28 cellular contexts compared by ENCODE assay signal in the genomic region with DNA sequence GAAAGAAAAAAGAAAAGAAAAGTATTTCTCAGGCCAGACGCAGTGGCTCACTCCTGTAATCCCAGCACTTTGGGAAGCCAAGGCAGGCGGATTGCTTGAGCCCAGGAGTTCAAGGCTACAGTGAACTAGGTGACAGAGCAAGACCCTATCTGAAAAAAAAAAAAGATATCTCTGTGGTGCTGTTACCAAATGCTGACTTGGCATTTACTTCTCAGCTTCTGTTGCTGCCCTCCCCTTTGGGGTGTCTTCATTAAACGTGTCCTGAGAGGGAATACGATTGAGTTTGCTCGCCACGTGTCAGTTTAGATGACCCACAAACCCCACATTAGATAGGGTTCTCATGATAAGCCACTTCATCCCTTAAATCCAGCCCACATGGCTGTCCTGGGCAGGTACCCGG.
"Had no signal": no experiment of that assay in that cellular context is flagged by ENCODE, and none has a peak within 500 bp of the region (broad histone marks: within the 10 kb centered on the region; RNA-seq: fewer than 3 reads in every experiment).

No MANE protein-coding gene starts in this region.

- H3K36me3 ChIP-seq: brain microvascular endothelial cell had no signal

- FAIRE-seq: astrocyte, bronchial epithelial cell, frontal cortex had no signal

- H3K27me3 ChIP-seq: brain microvascular endothelial cell, dorsolateral prefrontal cortex had no signal

- ATAC-seq: activated CD4-positive, alpha-beta T cell treated with anti-CD3 and anti-CD28 coated beads for 36 hours; activated CD8-positive, alpha-beta memory T cell treated with anti-CD3 and anti-CD28 coated beads, Interleukin-2, amount 10 ng/mL, durations not matched to agents 7 days and 5 days; activated CD8-positive, alpha-beta T cell treated with anti-CD3 and anti-CD28 coated beads, Interleukin-2, amount 10 ng/mL, durations not matched to agents 7 days and 5 days; esophagus mucosa; T-helper 17 cell had no signal

- DNase-seq: activated CD4-positive, alpha-beta memory T cell treated with anti-CD3 and anti-CD28 coated beads for 36 hours; activated CD4-positive, alpha-beta T cell treated with anti-CD3 and anti-CD28 coated beads for 36 hours; activated CD4-positive, alpha-beta T cell treated with anti-CD3 and anti-CD28 coated beads, Interleukin-2, amount 10 ng/mL, durations not matched to agents 24 days and 14 days; activated CD4-positive, CD25-positive, alpha-beta regulatory T cell; activated CD4-positive, CD25-positive, alpha-beta regulatory T cell treated with anti-CD3 and anti-CD28 coated beads, Interleukin-2, amount 50 U/mL, for 72 hours; activated CD8-positive, alpha-beta memory T cell treated with anti-CD3 and anti-CD28 coated beads, Interleukin-2, amount 10 ng/mL, durations not matched to agents 7 days and 5 days; activated CD8-positive, alpha-beta memory T cell treated with anti-CD3 and anti-CD28 coated beads, Interleukin-2, amount 50 U/mL, for 4 hours; activated CD8-positive, alpha-beta T cell treated with anti-CD3 and anti-CD28 coated beads, Interleukin-2, amount 10 ng/mL, durations not matched to agents 7 days and 5 days; activated effector memory CD4-positive, alpha-beta T cell treated with anti-CD3 and anti-CD28 coated beads, Interleukin-2, amount 50 U/mL, for 16 hours; activated naive CD4-positive, alpha-beta T cell treated with anti-CD3 and anti-CD28 coated beads for 36 hours; activated T-cell treated with anti-CD3 and anti-CD28 coated beads, Interleukin-2, amount 50 U/mL, for 1 hour; activated T-cell treated with anti-CD3 and anti-CD28 coated beads, Interleukin-2, amount 50 U/mL, for 48 hours; amniotic stem cell; anterior cingulate cortex; brain microvascular endothelial cell; dorsolateral prefrontal cortex; effector memory CD4-positive, alpha-beta T cell; endodermal cell; foreskin fibroblast; head of caudate nucleus; T-helper 1 cell; T-helper 17 cell; T1000 had no signal

- H3K4me3 ChIP-seq: coronary artery, dorsolateral prefrontal cortex had no signal

- H3K27ac ChIP-seq: brain microvascular endothelial cell, coronary artery, dorsolateral prefrontal cortex had no signal
